Comparison of ENCODE assay signal across 10 cellular contexts in the genomic region with DNA sequence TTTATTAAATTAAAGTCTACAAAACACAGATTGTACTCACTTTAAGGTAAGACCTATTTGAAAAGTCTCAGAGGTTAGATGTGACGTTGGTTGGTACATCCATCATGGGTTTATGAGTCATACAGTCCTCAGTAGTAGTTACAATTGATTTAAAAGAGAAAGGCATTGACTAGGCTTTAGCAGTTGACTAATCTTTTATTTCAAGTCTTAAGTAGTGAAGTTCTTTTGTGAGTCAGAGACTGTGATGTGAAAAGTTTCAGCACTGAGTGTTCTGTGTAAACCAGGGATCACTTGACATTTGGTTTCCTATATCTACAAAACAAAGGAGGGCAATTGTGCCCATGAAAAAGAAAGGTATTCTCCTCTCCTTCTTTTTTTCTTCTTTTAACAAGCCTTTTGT.
DNase-seq lines count a peak whose midpoint lies in the region; ATAC-seq, FAIRE-seq and TF ChIP-seq lines count a peak whose summit lies in the region.
"Had no signal": no experiment of that assay in that cellular context is flagged by ENCODE, and none has a peak within 500 bp of the region (broad histone marks: within the 10 kb centered on the region; RNA-seq: fewer than 3 reads in every experiment).

No MANE protein-coding gene starts in this region.

- peak; percentile 51 for DNase-seq in DMS53 (lab: John Stamatoyannopoulos, UW)
- peak; percentile 12 for DNase-seq in astrocyte of the cerebellum (ENCODE audit: low read depth)
- DNase-seq in stimulated activated CD4-positive, alpha-beta T cell treated with anti-CD3 and anti-CD28 coated beads, Interleukin-15, amount 100 ng/mL, for 24 hours, result no peak
- no peak for DNase-seq in DMS79 treated with DMSO at 0.1 percent for 48 hours (lab: John Stamatoyannopoulos, UW)
- DNase-seq in SKM-1 treated with dmso at 0.1 percent for 144 hours (lab: John Stamatoyannopoulos, UW; ENCODE audit: unreplicated experiment), result no peak
- DNase-seq: midbrain, NCI-H1930 had no signal

- in situ Hi-C loops in astrocyte of the cerebellum (cut with HindIII; ENCODE audit: low sequenced_read_pairs), result no loop called here

- TF ChIP-seq CTCF in astrocyte of the cerebellum (IDR thresholded peaks at IDR 0.05; ENCODE audit: low read depth, low read length, missing control alignments), result no peak

- ATAC-seq in HG02981 (IDR thresholded peaks at IDR 0.05; ENCODE audit: unreplicated experiment), result peak; percentile 54
- ATAC-seq in GM19397 (IDR thresholded peaks at IDR 0.05; ENCODE audit: unreplicated experiment), result no peak

- FAIRE-seq in islet of Langerhans (lab: Jason Lieb, UNC), result peak; percentile 71

- H3K4me3 ChIP-seq in astrocyte of the cerebellum (ENCODE audit: low read depth, low read length), result no peak overlapping the region

Comparison
In these comparisons a context has a peak if more than half of its experiments do, and no peak if none do; other contexts are left out.
1. DNase-seq: peak in DMS53 (single experiment) and astrocyte of the cerebellum (single experiment); none in stimulated activated CD4-positive, alpha-beta T cell treated with anti-CD3 and anti-CD28 coated beads, Interleukin-15, amount 100 ng/mL, for 24 hours (single experiment), DMS79 treated with DMSO at 0.1 percent for 48 hours (single experiment) and SKM-1 treated with dmso at 0.1 percent for 144 hours (single experiment).